ENCODE assay signal across 27 cellular contexts in genomic region chr3:2356298-2356950, GRCh38.
"Had no signal": no experiment of that assay in that cellular context is flagged by ENCODE, and none has a peak within 500 bp of the region (broad histone marks: within the 10 kb centered on the region; RNA-seq: fewer than 3 reads in every experiment).

No MANE protein-coding gene starts in this region.

- H3K9me3 ChIP-seq: neutrophil, pancreas, prostate gland, right lobe of liver, sigmoid colon, suprapubic skin, testis, tibial artery, transverse colon, upper lobe of right lung, uterus had no signal

- H3K4me3 ChIP-seq: pancreas, prostate gland, right lobe of liver, sigmoid colon, suprapubic skin, testis, tibial artery, transverse colon, upper lobe of right lung, uterus had no signal

- H3K4me1 ChIP-seq: prostate gland, right lobe of liver, sigmoid colon, testis, transverse colon, upper lobe of right lung, uterus had no signal

- H3K27me3 ChIP-seq: neutrophil, pancreas, right lobe of liver, sigmoid colon, suprapubic skin, testis, tibial artery, transverse colon, upper lobe of right lung, uterus had no signal

- FAIRE-seq: pancreas, small intestine had no signal

- H3K36me3 ChIP-seq: neutrophil, pancreas, prostate gland, right lobe of liver, sigmoid colon, suprapubic skin, tibial artery, transverse colon, upper lobe of right lung, uterus had no signal

- ATAC-seq: naive thymus-derived CD8-positive, alpha-beta T cell; natural killer cell treated with Interleukin-12 subunit alpha and Interleukin-12 subunit beta and Interleukin-15 and Interleukin-18, amount 100 ng/mL, for 72 hours; pancreas; right cardiac atrium; right lobe of liver; stimulated activated memory B cell treated with anti-CD40 and anti-IgM and Interleukin-4, amounts not matched to agents 10 μg/mL and 1 μg/mL and 100 μg/mL, for 72 hours; stimulated activated naive CD8-positive, alpha-beta T cell treated with anti-CD3 and anti-CD28 coated beads, Interleukin-15, amount 100 ng/mL, for 72 hours; stimulated activated naive CD8-positive, alpha-beta T cell treated with anti-CD3 and anti-CD28 coated beads, Interleukin-15, Interleukin-2, amounts not matched to agents 100 U/mL and 50 U/mL, for 24 hours; upper lobe of right lung had no signal

- DNase-seq: naive thymus-derived CD8-positive, alpha-beta T cell; nephron progenitor cell; nucleus accumbens; pancreas; retina; right cardiac atrium; right lobe of liver; sigmoid colon; small intestine; stimulated activated CD4-positive, alpha-beta T cell treated with anti-CD3 and anti-CD28 coated beads, Interleukin-15, amount 100 ng/mL, for 24 hours; stimulated activated CD4-positive, alpha-beta T cell treated with anti-CD3 and anti-CD28 coated beads, Interleukin-2, amount 100 ng/mL, for 24 hours; stimulated activated CD4-positive, alpha-beta T cell treated with anti-CD3 and anti-CD28 coated beads, Interleukin-2, amount 100 ng/mL, for 48 hours; stimulated activated CD4-positive, alpha-beta T cell treated with anti-CD3 and anti-CD28 coated beads, Interleukin-4, amount 100 ng/mL, for 24 hours; stimulated activated naive CD4-positive, alpha-beta T cell; stimulated activated naive CD8-positive, alpha-beta T cell treated with anti-CD3 and anti-CD28 coated beads, Interleukin-15, amount 100 ng/mL, for 72 hours; stimulated activated naive CD8-positive, alpha-beta T cell treated with anti-CD3 and anti-CD28 coated beads, Interleukin-15, Interleukin-2, amounts not matched to agents 100 U/mL and 50 U/mL, for 24 hours; substantia nigra; testis; tibial artery; transverse colon; upper lobe of right lung; uterus had no signal

- H3K27ac ChIP-seq: neutrophil, pancreas, prostate gland, right lobe of liver, sigmoid colon, suprapubic skin, testis, tibial artery, transverse colon, upper lobe of right lung, uterus had no signal
